9 cellular contexts compared by ENCODE assay signal in genomic region chr22:45552580-45553332, GRCh38. TPM values are rescaled to one million over a fixed set of nuclear protein-coding genes. Genes with fewer than 3 reads are reported as not detected.
DNase-seq lines count a peak whose midpoint lies in the region; ATAC-seq and TF ChIP-seq lines count a peak whose summit lies in the region.
"Had no signal": no experiment of that assay in that cellular context is flagged by ENCODE, and none has a peak within 500 bp of the region (broad histone marks: within the 10 kb centered on the region; RNA-seq: fewer than 3 reads in every experiment).

No MANE protein-coding gene starts in this region.

- no peaks in the 10 kb centered on the region for H3K27me3 ChIP-seq in thyroid gland

- TF ChIP-seq POLR2A in thyroid gland (IDR thresholded peaks at IDR 0.05) = no peak

- DNase-seq in KBM-7 (peak; percentile 63), left kidney (ENCODE audit: low read depth, low spot score) (peak; percentile 92), thyroid gland (peak; percentile 30 to 53), GOT3 (lab: John Stamatoyannopoulos, UW) (no peak), GM19240 (ENCODE audit: insufficient read length, low spot score) (no peak)
- DNase-seq: activated effector memory CD4-positive, alpha-beta T cell treated with Interleukin-2 at 50 U/mL for 16 hours had no signal

- WGBS in thyroid gland, 2 donors = 72 to 76% methylated on average over 27 to 29 of the region's 30 CpGs

- no peak for ATAC-seq in HG03139 (IDR thresholded peaks at IDR 0.05; ENCODE audit: unreplicated experiment)
- ATAC-seq in GM21723 (IDR thresholded peaks at IDR 0.05; ENCODE audit: unreplicated experiment) = no peak

- peak in 1 of 6 experiments; percentile 12 for TF ChIP-seq CTCF in thyroid gland (IDR thresholded peaks at IDR 0.05)

- H3K36me3 ChIP-seq in thyroid gland = no peaks in the 10 kb centered on the region

- in situ Hi-C loops in KBM-7 (cut with MboI; ENCODE audit: low pct_unique_long_range_greater_than_20kb, low sequenced_read_pairs) = no loop called here

- H3K27ac ChIP-seq in cingulate gyrus (ENCODE audit: low read depth, low read length) (peak overlapping the region; percentile 65), thyroid gland (peak overlapping the region; percentile 14 to 41 (median 33))

- no peaks in the 10 kb centered on the region for H3K9me3 ChIP-seq in thyroid gland

- H3K4me3 ChIP-seq in thyroid gland (replicated peaks in 1 of 3) = no peak overlapping the region

- intact Hi-C loops in thyroid gland (cut with DNase I) = loop anchor here (2.0 to 5.0 kb wide), 3 partner anchors 110 to 450 kb away; no protein-coding TSS in a partner anchor

- peaks cover 9 to 35% of the 10 kb centered on the region in 2 donors for H3K4me1 ChIP-seq in thyroid gland

RNA-seq across cellular contexts. Expression of gene FBLN1, which starts 50.1 kb away (rescaled TPM):
- 100 to 1,000 TPM in 3 of 4 donors, 10 to 100 TPM in 1; 52.3 to 199 (median 163) TPM for total RNA-seq in thyroid gland

Comparison
In these comparisons a context has a peak if more than half of its experiments do, and no peak if none do; other contexts are left out.
1. DNase-seq: peak in KBM-7 (single experiment), left kidney (single experiment) and thyroid gland (2 of 2); none in GOT3 (single experiment) and GM19240 (single experiment).